In genomic region chr10:37855691-37856090, GRCh38 we compare ENCODE assay signal across 13 cellular contexts. TPM values are rescaled to one million over a fixed set of nuclear protein-coding genes. Genes with fewer than 3 reads are reported as not detected.
A peak's percentile ranks its signal among the peaks of the same experiment; 100 is the strongest.
DNase-seq lines count a peak whose midpoint lies in the region; ATAC-seq and TF ChIP-seq lines count a peak whose summit lies in the region.
"Had no signal": no experiment of that assay in that cellular context is flagged by ENCODE, and none has a peak within 500 bp of the region (broad histone marks: within the 10 kb centered on the region; RNA-seq: fewer than 3 reads in every experiment).

No MANE protein-coding gene starts in this region.

- no peak overlapping the region for H3K27ac ChIP-seq in SK-N-MC
- H3K27ac ChIP-seq in stomach, result peak overlapping the region in 1 of 5 donors; percentile 100
- H3K27ac ChIP-seq in testis, result peak overlapping the region in 1 of 2 donors; percentile 13

- H3K36me3 ChIP-seq in SK-N-MC (ENCODE audit: insufficient read depth, low read length), result peaks cover 3% of the 10 kb centered on the region; the same call in 1 of the 2 replicates
- H3K36me3 ChIP-seq in stomach, result peaks cover 4 to 14% (median 9%) of the 10 kb centered on the region in 4 donors
- H3K36me3 ChIP-seq in testis (ENCODE audit: low read depth, missing control alignments), result no peaks in the 10 kb centered on the region

- 43 to 66% (median 49%) methylated on average over 4 of the region's 4 CpGs for WGBS in stomach, 5 donors
- WGBS in testis, 2 donors, result 17 to 27% methylated on average over 4 of the region's 4 CpGs

- TF ChIP-seq EP300 in stomach (IDR thresholded peaks at IDR 0.05), result no peak

- TF ChIP-seq POLR2A in stomach (IDR thresholded peaks at IDR 0.05) (no peak), testis (IDR thresholded peaks at IDR 0.05) (no peak)

- H3K27ac Mint-ChIP-seq in glutamatergic neuron (ENCODE audit: unreplicated experiment), result no peak overlapping the region

- no peaks in the 10 kb centered on the region for H3K27me3 ChIP-seq in stomach
- no peaks in the 10 kb centered on the region for H3K27me3 ChIP-seq in testis

- peak overlapping the region; percentile 95 for H3K4me3 Mint-ChIP-seq in activated T-cell treated with anti-CD3 and anti-CD28 coated beads, Interleukin-2, amount 50 U/mL, for 4 hours
- peak overlapping the region; percentile 61 for H3K4me3 Mint-ChIP-seq in glutamatergic neuron (ENCODE audit: unreplicated experiment)

- DNase-seq in activated T-cell treated with anti-CD3 and anti-CD28 coated beads, Interleukin-2, amount 50 U/mL, for 4 hours, result no peak
- DNase-seq in activated T-cell treated with anti-CD3 and anti-CD28 coated beads for 4 hours (no peak), SK-N-MC (ENCODE audit: low read depth, low spot score) (no peak), glutamatergic neuron (no peak), stomach (no peak), D341Med (ENCODE audit: low spot score) (no peak), testis (no peak)
- DNase-seq: activated effector memory CD4-positive, alpha-beta T cell treated with Interleukin-2 at 50 U/mL for 16 hours; erythroblast; mesendoderm; NCI-H1694 treated with DMSO at 0.1 percent for 48 hours; stimulated activated CD4-positive, alpha-beta T cell treated with anti-CD3 and anti-CD28 coated beads, Interleukin-4, amount 100 ng/mL, for 24 hours had no signal

- intact Hi-C loops in stomach (cut with DNase I; ENCODE audit: low total_unique reads), result loop anchor here (10.0 kb wide), 1 partner anchor 239 kb away; the partner anchor contains the start of gene ZNF37A
- intact Hi-C loops in testis (cut with DNase I; ENCODE audit: low total_unique reads), result no loop called here

- ATAC-seq in activated T-cell treated with anti-CD3 and anti-CD28 coated beads, Interleukin-2, amount 50 U/mL, for 4 hours, result no peak
- ATAC-seq in GM19463 (IDR thresholded peaks at IDR 0.05; ENCODE audit: unreplicated experiment), result no peak

- H3K27me3 Mint-ChIP-seq in activated T-cell treated with anti-CD3 and anti-CD28 coated beads, Interleukin-2, amount 50 U/mL, for 4 hours (ENCODE audit: low read depth), result no peaks in the 10 kb centered on the region
- peaks cover 2% of the 10 kb centered on the region for H3K27me3 Mint-ChIP-seq in glutamatergic neuron (ENCODE audit: unreplicated experiment)

- H3K9ac ChIP-seq in SK-N-MC (ENCODE audit: insufficient read length), result peak overlapping the region; percentile 22

- peak overlapping the region; percentile 77 for H3K4me3 ChIP-seq in SK-N-MC
- H3K4me3 ChIP-seq in stomach, result peak overlapping the region in 3 of 4 donors; percentile 9 to 70 (median 17)
- H3K4me3 ChIP-seq in testis, result no peak overlapping the region

- no peaks in the 10 kb centered on the region for H3K9me3 Mint-ChIP-seq in activated T-cell treated with anti-CD3 and anti-CD28 coated beads, Interleukin-2, amount 50 U/mL, for 4 hours
- peaks cover 9% of the 10 kb centered on the region for H3K9me3 Mint-ChIP-seq in glutamatergic neuron (ENCODE audit: unreplicated experiment)

- peaks cover 14% of the 10 kb centered on the region for H3K36me3 Mint-ChIP-seq in activated T-cell treated with anti-CD3 and anti-CD28 coated beads, Interleukin-2, amount 50 U/mL, for 4 hours (ENCODE audit: insufficient read depth)
- H3K36me3 Mint-ChIP-seq in glutamatergic neuron (ENCODE audit: unreplicated experiment), result no peaks in the 10 kb centered on the region

- H3K4me1 Mint-ChIP-seq in activated T-cell treated with anti-CD3 and anti-CD28 coated beads, Interleukin-2, amount 50 U/mL, for 4 hours (ENCODE audit: low read depth), result peaks cover 38% of the 10 kb centered on the region
- peaks cover 4% of the 10 kb centered on the region for H3K4me1 Mint-ChIP-seq in glutamatergic neuron (ENCODE audit: low read depth, unreplicated experiment)

- H3K4me1 ChIP-seq in stomach (peaks cover 11 to 38% (median 25%) of the 10 kb centered on the region in 4 donors), testis (peaks cover 15% of the 10 kb centered on the region)

- H3K9me3 ChIP-seq in SK-N-MC (ENCODE audit: low read depth, low read length), result no peaks in the 10 kb centered on the region
- no peaks in the 10 kb centered on the region for H3K9me3 ChIP-seq in stomach
- H3K9me3 ChIP-seq in testis, result no peaks in the 10 kb centered on the region

- no peak for TF ChIP-seq CTCF in glutamatergic neuron (IDR thresholded peaks at IDR 0.05; ENCODE audit: partially characterized antibody, unreplicated experiment)
- TF ChIP-seq CTCF in stomach (IDR thresholded peaks at IDR 0.05), result no peak
- TF ChIP-seq CTCF in testis (IDR thresholded peaks at IDR 0.05), result no peak

RNA-seq across cellular contexts. Expression of gene ZNF248, which starts 1.7 kb away (rescaled TPM):
- total RNA-seq in activated T-cell treated with anti-CD3 and anti-CD28 coated beads, Interleukin-2, amount 50 U/mL, for 4 hours, result 1 to 10 TPM; 2.6 to 3.6 (median 3.2) TPM
- total RNA-seq in glutamatergic neuron (ENCODE audit: unreplicated experiment), result 11.1 TPM
- total RNA-seq in stomach, result 10 to 100 TPM in 4 of 5 donors, 1 to 10 TPM in 1; 8.2 to 32.9 (median 15.5) TPM
- polyA plus RNA-seq in stomach, result 1 to 10 TPM; 2.5 to 5.8 (median 2.9) TPM
- total RNA-seq in testis, result 10 to 100 TPM; 24.2 to 25.2 TPM
- 13.5 TPM for polyA plus RNA-seq in testis (ENCODE audit: insufficient read depth, low read depth, low replicate concordance)

Comparison
In these comparisons a context has a peak if more than half of its experiments do, and no peak if none do; other contexts are left out.
1. H3K4me3 ChIP-seq: peak in SK-N-MC (single experiment) and stomach (3 of 4); none in testis (0 of 2).